10 cellular contexts compared by ENCODE assay signal in the genomic region with DNA sequence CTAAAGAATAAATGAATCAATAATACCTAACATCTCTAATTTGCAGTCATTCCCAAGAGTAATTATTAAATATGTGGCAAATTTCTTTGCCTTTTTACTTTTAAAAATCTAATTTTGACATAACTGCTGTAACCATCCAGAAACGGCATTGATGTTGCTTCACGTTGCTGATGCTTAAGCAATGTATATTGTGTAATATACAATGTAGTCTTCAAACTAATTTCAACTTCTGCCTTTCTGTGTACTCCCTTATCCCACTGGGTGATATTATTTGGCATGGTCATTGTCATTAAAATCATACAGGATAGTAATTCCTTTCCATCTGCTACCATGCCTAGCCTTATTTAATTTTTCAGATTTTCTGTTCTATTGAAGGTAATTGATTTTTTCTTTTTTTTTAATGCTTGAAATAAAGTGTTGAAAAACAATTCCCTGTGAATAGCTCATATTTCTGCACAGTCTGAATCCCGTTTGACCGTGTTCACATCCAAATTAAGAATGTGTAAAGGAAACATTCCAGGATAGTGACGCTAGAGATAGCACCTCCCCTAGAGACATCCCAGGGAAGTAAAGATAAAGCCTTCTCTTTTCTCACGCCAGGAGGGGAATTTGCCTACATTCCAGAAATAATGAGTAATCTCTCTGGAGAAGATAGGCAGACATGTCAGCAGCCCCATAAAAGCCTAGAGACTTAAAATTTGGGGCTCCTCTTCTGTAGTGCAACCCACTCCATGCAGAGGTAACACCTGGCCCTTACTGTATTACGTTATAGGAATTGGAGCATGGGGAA. TPM values are rescaled to one million over a fixed set of nuclear protein-coding genes. Genes with fewer than 3 reads are reported as not detected.
DNase-seq lines count a peak whose midpoint lies in the region; ATAC-seq and TF ChIP-seq lines count a peak whose summit lies in the region.
"Had no signal": no experiment of that assay in that cellular context is flagged by ENCODE, and none has a peak within 500 bp of the region (broad histone marks: within the 10 kb centered on the region; RNA-seq: fewer than 3 reads in every experiment).

No MANE protein-coding gene starts in this region.

- peaks cover 6 to 33% (median 7%) of the 10 kb centered on the region in 3 donors for H3K36me3 Mint-ChIP-seq in CD8-positive, alpha-beta memory T cell

- no peaks in the 10 kb centered on the region for H3K9me3 Mint-ChIP-seq in CD8-positive, alpha-beta memory T cell
- H3K9me3 Mint-ChIP-seq: stimulated activated effector memory CD8-positive, alpha-beta T cell treated with anti-CD3 and anti-CD28 coated beads, Interleukin-12 subunit alpha, Interleukin-12 subunit beta, amount 100 ng/mL, for 72 hours had no signal

- CTCF ChIA-PET in CD8-positive, alpha-beta memory T cell (lab: Charles Lee), result no interaction called here

- DNase-seq in HL-60 (ENCODE audit: low read depth in 1 of 2, low spot score in 1 of 2) (peak; percentile 70 to 80), T1000 (lab: John Stamatoyannopoulos, UW) (peak; percentile 62), left ventricle myocardium inferior (no peak), spleen (no peak), posterior vena cava (ENCODE audit: low spot score) (no peak), esophagus muscularis mucosa (ENCODE audit: extremely low spot score) (no peak)
- DNase-seq in CD8-positive, alpha-beta memory T cell, result no peak
- DNase-seq: NCI-H1694 had no signal

- peaks cover 5 to 10% (median 7%) of the 10 kb centered on the region in 3 donors for H3K4me1 Mint-ChIP-seq in CD8-positive, alpha-beta memory T cell

- H3K36me3 ChIP-seq in left ventricle myocardium inferior (peaks cover 36% of the 10 kb centered on the region), spleen (peaks cover 3 to 37% (median 15%) of the 10 kb centered on the region in 6 donors), esophagus muscularis mucosa (peaks cover 0 to 40% (median 18%) of the 10 kb centered on the region in 4 donors)
- H3K36me3 ChIP-seq in CD8-positive, alpha-beta memory T cell (ENCODE audit: insufficient read depth, low read length), result no peaks in the 10 kb centered on the region

- H3K27me3 Mint-ChIP-seq in CD8-positive, alpha-beta memory T cell, result no peaks in the 10 kb centered on the region

- no peak for TF ChIP-seq EP300 in esophagus muscularis mucosa (IDR thresholded peaks at IDR 0.05)

- no peak overlapping the region for H3K4me3 ChIP-seq in HL-60 (replicated peaks; ENCODE audit: insufficient read depth, low read length)
- no peak overlapping the region for H3K4me3 ChIP-seq in left ventricle myocardium inferior
- H3K4me3 ChIP-seq in spleen, result peak overlapping the region in 1 of 8 donors; percentile 5
- H3K4me3 ChIP-seq in esophagus muscularis mucosa, result no peak overlapping the region
- no peak overlapping the region for H3K4me3 ChIP-seq in CD8-positive, alpha-beta memory T cell (ENCODE audit: low read length)

- intact Hi-C loops in left ventricle myocardium inferior (cut with micrococcal nuclease), result no loop called here
- intact Hi-C loops in spleen (cut with DNase I; ENCODE audit: low total_unique reads), result no loop called here
- intact Hi-C loops in posterior vena cava (cut with DNase I), result no loop called here
- intact Hi-C loops in esophagus muscularis mucosa (cut with DNase I), result no loop called here

- no peaks in the 10 kb centered on the region for H3K27me3 ChIP-seq in HL-60 (ENCODE audit: insufficient read depth, poor library complexity, severe bottlenecking)
- no peaks in the 10 kb centered on the region for H3K27me3 ChIP-seq in left ventricle myocardium inferior (ENCODE audit: low read depth)
- no peaks in the 10 kb centered on the region for H3K27me3 ChIP-seq in spleen (replicated peaks in 1 of 7)
- no peaks in the 10 kb centered on the region for H3K27me3 ChIP-seq in esophagus muscularis mucosa
- H3K27me3 ChIP-seq in CD8-positive, alpha-beta memory T cell (ENCODE audit: insufficient read depth, low read length, poor library complexity, severe bottlenecking), result no peaks in the 10 kb centered on the region

- no peak for ATAC-seq in HG02610 (IDR thresholded peaks at IDR 0.05; ENCODE audit: unreplicated experiment)
- ATAC-seq: stimulated activated effector memory CD8-positive, alpha-beta T cell treated with anti-CD3 and anti-CD28 coated beads, Interleukin-12 subunit alpha, Interleukin-12 subunit beta, amount 100 ng/mL, for 72 hours had no signal

- 62 to 84% (median 74%) methylated on average over 7 of the region's 7 CpGs for WGBS in spleen, 5 donors
- 49% methylated on average over 7 of the region's 7 CpGs for WGBS in esophagus muscularis mucosa

- no peak overlapping the region for H3K4me3 Mint-ChIP-seq in CD8-positive, alpha-beta memory T cell
- H3K4me3 Mint-ChIP-seq: stimulated activated effector memory CD8-positive, alpha-beta T cell treated with anti-CD3 and anti-CD28 coated beads, Interleukin-12 subunit alpha, Interleukin-12 subunit beta, amount 100 ng/mL, for 72 hours had no signal

- H3K9me3 ChIP-seq in left ventricle myocardium inferior (replicated peaks) (no peaks in the 10 kb centered on the region), spleen (no peaks in the 10 kb centered on the region), esophagus muscularis mucosa (no peaks in the 10 kb centered on the region)
- H3K9me3 ChIP-seq in CD8-positive, alpha-beta memory T cell (ENCODE audit: low read length), result no peaks in the 10 kb centered on the region

- H3K4me1 ChIP-seq in left ventricle myocardium inferior, result peaks cover 24% of the 10 kb centered on the region
- H3K4me1 ChIP-seq in spleen, result peaks cover 0 to 54% (median 13%) of the 10 kb centered on the region in 6 donors
- peaks cover 0 to 12% (median 7%) of the 10 kb centered on the region in 4 donors for H3K4me1 ChIP-seq in esophagus muscularis mucosa
- H3K4me1 ChIP-seq in CD8-positive, alpha-beta memory T cell (ENCODE audit: insufficient read depth, low read length), result no peaks in the 10 kb centered on the region

- TF ChIP-seq POLR2A in spleen (IDR thresholded peaks at IDR 0.05) (no peak), esophagus muscularis mucosa (IDR thresholded peaks at IDR 0.05; ENCODE audit: low read depth) (no peak)

- no peak overlapping the region for H3K27ac Mint-ChIP-seq in CD8-positive, alpha-beta memory T cell
- H3K27ac Mint-ChIP-seq: stimulated activated effector memory CD8-positive, alpha-beta T cell treated with anti-CD3 and anti-CD28 coated beads, Interleukin-12 subunit alpha, Interleukin-12 subunit beta, amount 100 ng/mL, for 72 hours had no signal

- POLR2A ChIA-PET in CD8-positive, alpha-beta memory T cell (lab: Charles Lee), result no interaction called here

- H3K27ac ChIP-seq in HL-60 (replicated peaks) (peak overlapping the region; percentile 93), left ventricle myocardium inferior (replicated peaks) (peak overlapping the region; percentile 48), spleen (peak overlapping the region in 7 of 8 donors; percentile 67 to 89 (median 74)), esophagus muscularis mucosa (replicated peaks in 1 of 4) (peak overlapping the region in 1 of 4 donors; percentile 2)
- H3K27ac ChIP-seq in CD8-positive, alpha-beta memory T cell (ENCODE audit: low read depth, low read length), result no peak overlapping the region

- TF ChIP-seq CTCF in HL-60 (IDR thresholded peaks at IDR 0.05; ENCODE audit: insufficient read depth, low read length), result no peak
- TF ChIP-seq CTCF in left ventricle myocardium inferior (IDR thresholded peaks at IDR 0.05; ENCODE audit: borderline replicate concordance), result no peak
- no peak for TF ChIP-seq CTCF in spleen (IDR thresholded peaks at IDR 0.05 in 8 of 11, conservative IDR thresholded peaks at IDR 0.05 in 3 of 11)
- no peak for TF ChIP-seq CTCF in esophagus muscularis mucosa (IDR thresholded peaks at IDR 0.05)

RNA-seq across cellular contexts. Expression of gene FAM200B, which starts 8.6 kb away (rescaled TPM):
- total RNA-seq in left ventricle myocardium inferior, result 29.1 TPM
- 10 to 100 TPM; 17.4 to 42.0 (median 27.9) TPM for total RNA-seq in spleen
- polyA plus RNA-seq in spleen, result 10 to 100 TPM; 28.0 to 39.8 (median 38.6) TPM
- total RNA-seq in posterior vena cava, result 10 to 100 TPM; 30.4 to 36.8 TPM
- 10 to 100 TPM; 40.4 to 88.5 (median 71.2) TPM for total RNA-seq in esophagus muscularis mucosa
- total RNA-seq in CD8-positive, alpha-beta memory T cell, result 10 to 100 TPM; 10.0 to 12.7 TPM
- polyA plus RNA-seq in CD8-positive, alpha-beta memory T cell, result 80.7 TPM

RNA-seq across cellular contexts. Expression of gene BST1, which starts 12.7 kb away (rescaled TPM):
- total RNA-seq in left ventricle myocardium inferior, result 2.7 TPM
- 10 to 100 TPM; 12.3 to 54.3 (median 25.1) TPM for total RNA-seq in spleen
- polyA plus RNA-seq in spleen, result 1 to 10 TPM; 3.8 to 5.9 (median 4.8) TPM
- 10 to 100 TPM; 19.3 to 26.2 TPM for total RNA-seq in posterior vena cava
- 1 to 10 TPM; 2.5 to 6.0 (median 4.3) TPM for total RNA-seq in esophagus muscularis mucosa
- under 1 TPM; 0.44 to 0.48 TPM for total RNA-seq in CD8-positive, alpha-beta memory T cell
- 0.39 TPM for polyA plus RNA-seq in CD8-positive, alpha-beta memory T cell

RNA-seq across cellular contexts. Expression of gene FBXL5, which starts 35.1 kb away (rescaled TPM):
- total RNA-seq in left ventricle myocardium inferior, result 91.6 TPM
- 100 to 1,000 TPM in 5 of 7 donors, 10 to 100 TPM in 2; 98.2 to 210 (median 141) TPM for total RNA-seq in spleen
- 10 to 100 TPM; 33.8 to 54.1 (median 33.9) TPM for polyA plus RNA-seq in spleen
- 100 to 1,000 TPM; 104 to 122 TPM for total RNA-seq in posterior vena cava
- 100 to 1,000 TPM in 3 of 4 donors, 10 to 100 TPM in 1; 67.8 to 141 (median 140) TPM for total RNA-seq in esophagus muscularis mucosa
- total RNA-seq in CD8-positive, alpha-beta memory T cell, result 10 to 100 TPM; 25.1 to 27.6 TPM
- 94.5 TPM for polyA plus RNA-seq in CD8-positive, alpha-beta memory T cell

Comparison
In these comparisons a context has a peak if more than half of its experiments do, and no peak if none do; other contexts are left out.
1. DNase-seq: peak in HL-60 (2 of 2) and T1000 (single experiment); none in left ventricle myocardium inferior (single experiment), spleen (single experiment), posterior vena cava (single experiment), esophagus muscularis mucosa (single experiment) and CD8-positive, alpha-beta memory T cell (0 of 5).